ENCODE assay signal across 19 cellular contexts in the genomic region with DNA sequence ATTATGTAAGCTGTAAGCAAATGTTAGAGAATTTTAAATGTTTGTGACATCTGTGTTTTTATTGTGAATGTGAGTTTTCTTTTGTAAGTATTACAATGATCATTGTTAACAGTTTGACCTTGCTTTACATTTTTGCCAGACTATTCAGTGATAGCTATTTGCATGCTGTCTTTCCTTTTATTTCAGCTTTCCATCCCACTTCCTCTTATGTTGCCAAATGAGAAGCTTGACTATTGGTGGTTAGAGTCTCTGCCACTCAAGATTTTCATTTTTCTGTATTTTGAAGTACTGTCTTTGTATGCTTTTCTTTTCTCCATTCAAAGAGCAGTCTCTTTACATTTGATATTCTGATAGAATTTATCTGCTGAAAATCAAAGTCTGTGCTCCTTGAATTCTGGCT.
DNase-seq lines count a peak whose midpoint lies in the region; ATAC-seq and TF ChIP-seq lines count a peak whose summit lies in the region.
"Had no signal": no experiment of that assay in that cellular context is flagged by ENCODE, and none has a peak within 500 bp of the region (broad histone marks: within the 10 kb centered on the region; RNA-seq: fewer than 3 reads in every experiment).

No MANE protein-coding gene starts in this region.

- peaks cover 16% of the 10 kb centered on the region for H3K4me1 ChIP-seq in OCI-LY3 (ENCODE audit: low read length)
- no peaks in the 10 kb centered on the region for H3K4me1 ChIP-seq in PC-9 (replicated peaks; ENCODE audit: insufficient read depth)
- H3K4me1 ChIP-seq: left lung, transverse colon had no signal

- H3K27ac ChIP-seq in OCI-LY3 (ENCODE audit: low read length) (no peak overlapping the region), PC-9 (no peak overlapping the region)
- H3K27ac ChIP-seq: left lung, transverse colon had no signal

- peaks cover 8% of the 10 kb centered on the region for H3K36me3 ChIP-seq in OCI-LY3 (replicated peaks; ENCODE audit: low read depth, low read length)
- no peaks in the 10 kb centered on the region for H3K36me3 ChIP-seq in PC-9 (ENCODE audit: low read depth)
- H3K36me3 ChIP-seq: left lung, transverse colon had no signal

- no peaks in the 10 kb centered on the region for H3F3A ChIP-seq in PC-9 (ENCODE audit: insufficient read depth, low read depth)

- H3K36me3 Mint-ChIP-seq in mesothelial cell of epicardium, result no peaks in the 10 kb centered on the region

- no peak overlapping the region for H3K4me3 Mint-ChIP-seq in mesothelial cell of epicardium

- no peak overlapping the region for H3K27ac Mint-ChIP-seq in mesothelial cell of epicardium

- H3K27me3 ChIP-seq in OCI-LY3 (ENCODE audit: low read depth, low read length) (no peaks in the 10 kb centered on the region), PC-9 (ENCODE audit: insufficient read depth, low read depth) (no peaks in the 10 kb centered on the region)
- H3K27me3 ChIP-seq: left lung, transverse colon had no signal

- peaks cover 23% of the 10 kb centered on the region for H3K4me1 Mint-ChIP-seq in mesothelial cell of epicardium

- peak; percentile 44 for DNase-seq in AG10803 (ENCODE audit: low read depth)
- no peak for DNase-seq in DMS53 (lab: John Stamatoyannopoulos, UW)
- DNase-seq in mesothelial cell of epicardium (ENCODE audit: low spot score in 2 of 2, unreplicated experiment in 2 of 2), result no peak
- DNase-seq in PC-9, result no peak
- DNase-seq: activated T-cell treated with anti-CD3 and anti-CD28 coated beads, Interleukin-2, amount 50 U/mL, for 48 hours; aorta; effector CD8-positive, alpha-beta T cell; glutamatergic neuron; GOT3; left lung; NCI-H1105 treated with DMSO at 0.1 percent for 48 hours; NCI-H69; small intestine; transverse colon had no signal

- H4K20me1 ChIP-seq in OCI-LY3 (ENCODE audit: insufficient read depth, low read length) (no peaks in the 10 kb centered on the region), PC-9 (ENCODE audit: insufficient read depth) (no peaks in the 10 kb centered on the region)

- no peak overlapping the region for H3K9ac ChIP-seq in OCI-LY3 (ENCODE audit: low read length)

- no peak overlapping the region for H2AFZ ChIP-seq in OCI-LY3 (ENCODE audit: low read depth, low read length)
- H2AFZ ChIP-seq in PC-9, result no peak overlapping the region

- H3K9me3 ChIP-seq in OCI-LY3 (ENCODE audit: insufficient read depth, low read length), result no peaks in the 10 kb centered on the region
- H3K9me3 ChIP-seq in PC-9 (ENCODE audit: insufficient read depth, low read depth), result no peaks in the 10 kb centered on the region
- H3K9me3 ChIP-seq: left lung, transverse colon had no signal

- POLR2A ChIA-PET in PC-9 (lab: Charles Lee; ENCODE audit: unreplicated experiment), result no interaction called here

- no peaks in the 10 kb centered on the region for H3K9me2 ChIP-seq in PC-9 (ENCODE audit: insufficient read depth)

- peaks cover 4% of the 10 kb centered on the region for H3K9me3 Mint-ChIP-seq in mesothelial cell of epicardium

- no peak overlapping the region for H3K4me3 ChIP-seq in AG10803 (ENCODE audit: low read length)
- no peak overlapping the region for H3K4me3 ChIP-seq in OCI-LY3 (ENCODE audit: low read length)
- H3K4me3 ChIP-seq in PC-9, result no peak overlapping the region
- H3K4me3 ChIP-seq: left lung, transverse colon had no signal

- H3K4me2 ChIP-seq in OCI-LY3 (ENCODE audit: low read length) (peak overlapping the region; percentile 22), PC-9 (no peak overlapping the region)

- H3K27me3 Mint-ChIP-seq in mesothelial cell of epicardium (ENCODE audit: low read depth), result no peaks in the 10 kb centered on the region

- intact Hi-C loops in PC-9 (cut with micrococcal nuclease; ENCODE audit: unreplicated experiment), result no loop called here

- no peak for TF ChIP-seq CTCF in AG10803 (conservative IDR thresholded peaks at IDR 0.05; ENCODE audit: low read length)
- no peak for TF ChIP-seq CTCF in OCI-LY3 (IDR thresholded peaks at IDR 0.05; ENCODE audit: low read depth, low read length)
- TF ChIP-seq CTCF in mesothelial cell of epicardium (IDR thresholded peaks at IDR 0.05; ENCODE audit: unreplicated experiment), result no peak
- TF ChIP-seq CTCF in PC-9 (conservative IDR thresholded peaks at IDR 0.05), result no peak

- CTCF ChIA-PET in PC-9 (lab: Charles Lee), result no interaction called here

- ATAC-seq in GM19463 (IDR thresholded peaks at IDR 0.05; ENCODE audit: unreplicated experiment), result peak; percentile 42
- peak; percentile 55 for ATAC-seq in HG02981 (IDR thresholded peaks at IDR 0.05; ENCODE audit: unreplicated experiment)
- ATAC-seq in HG03095 (IDR thresholded peaks at IDR 0.05; ENCODE audit: unreplicated experiment), result no peak
- ATAC-seq: activated CD4-positive, CD25-positive, alpha-beta regulatory T cell treated with anti-CD3 and anti-CD28 coated beads, Interleukin-2, amount 50 U/mL, for 24 hours; left lung had no signal

- BruUV-seq in PC-9 (replicated peaks; lab: Mats Ljungman, UMichigan), result no TSS peak

- H3K79me2 ChIP-seq in OCI-LY3 (ENCODE audit: low read length) (no peaks in the 10 kb centered on the region), PC-9 (ENCODE audit: low read depth) (no peaks in the 10 kb centered on the region)
